Comparison of ENCODE assay signal across 14 cellular contexts in the genomic region with DNA sequence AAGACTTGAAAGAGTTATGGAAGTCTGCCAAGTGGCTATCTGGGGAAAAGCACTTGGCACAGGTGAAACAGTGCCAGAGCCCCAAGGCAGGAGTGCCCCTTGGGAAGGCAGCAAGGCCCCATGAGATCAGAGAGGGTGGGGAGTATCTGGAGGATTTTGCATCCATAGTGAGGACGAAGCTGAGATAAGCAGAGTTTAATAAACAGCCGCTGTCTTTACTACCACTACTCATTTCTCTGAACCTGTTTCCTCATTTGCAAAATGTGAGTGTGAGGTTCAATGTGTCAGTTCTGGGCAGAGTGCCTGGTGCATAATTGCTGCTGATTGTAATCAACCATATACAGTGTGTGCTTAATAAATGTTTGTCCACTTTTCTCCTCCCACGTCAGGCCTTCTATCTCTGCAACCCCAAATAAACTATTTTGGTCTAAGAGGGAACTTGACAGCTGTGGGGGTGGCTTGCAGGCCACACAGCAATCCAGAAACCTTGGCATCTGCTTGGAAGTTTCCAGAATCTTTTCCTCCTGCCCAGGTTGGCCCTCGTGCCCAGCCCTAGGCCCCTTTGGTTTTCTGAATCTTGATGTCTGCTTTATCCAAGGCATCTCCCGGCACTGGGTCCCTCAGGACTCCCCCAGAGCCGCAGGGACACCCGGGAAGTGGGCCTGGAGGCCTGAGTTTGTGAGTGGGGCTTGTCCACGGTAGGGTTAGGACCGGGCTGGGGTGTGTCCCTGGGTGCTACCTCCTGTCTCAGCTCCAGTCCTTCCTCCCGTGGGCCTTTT. TPM values are rescaled to one million over a fixed set of nuclear protein-coding genes. Genes with fewer than 3 reads are reported as not detected.
DNase-seq lines count a peak whose midpoint lies in the region; TF ChIP-seq lines count a peak whose summit lies in the region.
"Had no signal": no experiment of that assay in that cellular context is flagged by ENCODE, and none has a peak within 500 bp of the region (broad histone marks: within the 10 kb centered on the region; RNA-seq: fewer than 3 reads in every experiment).

No MANE protein-coding gene starts in this region.

- no peaks in the 10 kb centered on the region for H3K9me3 ChIP-seq in osteoblast (ENCODE audit: low read depth, low read length)
- H3K9me3 ChIP-seq: Caco-2 had no signal

- peaks cover 19% of the 10 kb centered on the region for H3K36me3 ChIP-seq in osteoblast (ENCODE audit: insufficient read depth, low read length)

- H3K79me2 ChIP-seq in osteoblast (ENCODE audit: insufficient read depth, low read length) = peaks cover 28% of the 10 kb centered on the region

- no peak overlapping the region for H3K4me2 ChIP-seq in osteoblast (ENCODE audit: insufficient read depth, low read length)

- DNase-seq in DMS 273 (lab: John Stamatoyannopoulos, UW; ENCODE audit: unreplicated experiment) (peak; percentile 53), DMS 273 treated with DMSO at 0.1 percent for 48 hours (lab: John Stamatoyannopoulos, UW) (no peak), NCI-H2171 treated with DMSO at 0.1 percent for 48 hours (lab: John Stamatoyannopoulos, UW) (peak; percentile 55), osteoblast (ENCODE audit: insufficient read length, low spot score, missing footprints) (peak; percentile 87), H4 (ENCODE audit: low spot score) (no peak)
- DNase-seq in activated T-cell treated with anti-CD3 and anti-CD28 coated beads, Interleukin-2, amount 50 U/mL, for 48 hours = no peak
- no peak for DNase-seq in activated CD4-positive, alpha-beta T cell treated with anti-CD3 and anti-CD28 coated beads for 4 hours
- DNase-seq: activated naive CD4-positive, alpha-beta T cell treated with anti-CD3 and anti-CD28 coated beads for 36 hours; Caco-2; central memory CD4-positive, alpha-beta T cell; hypothalamus; KG1; trophoblast cell had no signal

- peaks cover 21% of the 10 kb centered on the region for H3K4me1 ChIP-seq in osteoblast (ENCODE audit: insufficient read depth, low read length)

- no peak overlapping the region for H2AFZ ChIP-seq in osteoblast (ENCODE audit: low read length)

- no peaks in the 10 kb centered on the region for H3K27me3 ChIP-seq in osteoblast (ENCODE audit: insufficient read depth, low read length)

- peaks cover 36% of the 10 kb centered on the region for H4K20me1 ChIP-seq in osteoblast (ENCODE audit: insufficient read depth, low read length)

- no peak overlapping the region for H3K4me3 ChIP-seq in osteoblast (ENCODE audit: insufficient read depth, low read length)

- TF ChIP-seq CTCF in osteoblast (IDR thresholded peaks at IDR 0.05; ENCODE audit: extremely low read depth, low read depth, low read length) = no peak

- H3K27ac ChIP-seq in cingulate gyrus (ENCODE audit: low read depth, low read length) (peak overlapping the region; percentile 10), osteoblast (ENCODE audit: low read depth, low read length) (no peak overlapping the region)

RNA-seq across cellular contexts. Expression of a gene that starts 4.5 kb away (rescaled TPM):
- total RNA-seq in osteoblast = 11.9 and 13.0 TPM in 2 replicates
- total RNA-seq in H4 (2014; rRNA removed; shearing (Covaris generic)) = 6.5 and 19.3 TPM in 2 replicates

RNA-seq across cellular contexts. Expression of a gene that starts 13.3 kb away (rescaled TPM):
- 6.5 and 8.3 TPM in 2 replicates for total RNA-seq in osteoblast
- 17.5 and 18.1 TPM in 2 replicates for total RNA-seq in H4 (2014; rRNA removed; shearing (Covaris generic))

RNA-seq across cellular contexts. Expression of a gene that starts 18.7 kb away (rescaled TPM):
- 117 and 118 TPM in 2 replicates for total RNA-seq in osteoblast
- 111 and 179 TPM in 2 replicates for total RNA-seq in H4 (2014; rRNA removed; shearing (Covaris generic))

Comparison
In these comparisons a context has a peak if more than half of its experiments do, and no peak if none do; other contexts are left out.
1. DNase-seq: peak in DMS 273 (single experiment), NCI-H2171 treated with DMSO at 0.1 percent for 48 hours (single experiment) and osteoblast (single experiment); none in DMS 273 treated with DMSO at 0.1 percent for 48 hours (single experiment), activated T-cell treated with anti-CD3 and anti-CD28 coated beads, Interleukin-2, amount 50 U/mL, for 48 hours (0 of 2), H4 (single experiment) and activated CD4-positive, alpha-beta T cell treated with anti-CD3 and anti-CD28 coated beads for 4 hours (0 of 2).